Comparison of ENCODE assay signal across 26 cellular contexts in the genomic region with DNA sequence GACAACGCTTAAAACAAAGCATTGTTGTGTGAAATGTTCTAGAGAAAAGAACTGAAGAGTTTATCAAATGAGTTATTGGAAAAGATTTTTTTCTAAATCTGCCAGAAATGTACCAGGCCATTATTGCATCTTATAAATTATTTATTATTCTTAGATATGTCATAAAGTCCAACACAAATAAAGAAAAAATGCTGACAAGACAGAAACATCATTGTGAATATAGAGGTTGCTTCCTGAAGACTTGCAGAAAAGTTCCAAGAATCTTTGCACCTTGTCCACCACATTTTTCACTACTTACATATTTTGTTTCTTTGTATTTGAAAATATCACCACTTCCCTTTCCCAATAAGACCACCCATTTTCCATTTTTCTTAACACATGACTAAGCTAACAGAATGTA.
"Had no signal": no experiment of that assay in that cellular context is flagged by ENCODE, and none has a peak within 500 bp of the region (broad histone marks: within the 10 kb centered on the region; RNA-seq: fewer than 3 reads in every experiment).

No MANE protein-coding gene starts in this region.

- H3K9me3 ChIP-seq: ovary, stomach, thyroid gland, upper lobe of left lung, vagina had no signal

- DNase-seq: naive thymus-derived CD4-positive, alpha-beta T cell; natural killer cell; occipital lobe; ovary; posterior cingulate gyrus; psoas muscle; right cardiac atrium; stimulated activated CD4-positive, alpha-beta T cell treated with anti-CD3 and anti-CD28 coated beads, Interleukin-15, amount 100 ng/mL, for 24 hours; stimulated activated CD4-positive, alpha-beta T cell treated with anti-CD3 and anti-CD28 coated beads, Interleukin-2, amount 100 ng/mL, for 24 hours; stimulated activated CD4-positive, alpha-beta T cell treated with anti-CD3 and anti-CD28 coated beads, Interleukin-2, amount 100 ng/mL, for 48 hours; stimulated activated CD4-positive, alpha-beta T cell treated with anti-CD3 and anti-CD28 coated beads, Interleukin-4, amount 100 ng/mL, for 24 hours; stimulated activated naive B cell treated with anti-CD40 and anti-IgM and Interleukin-4, amounts not matched to agents 10 μg/mL and 1 μg/mL and 100 μg/mL, for 72 hours; stimulated activated naive CD4-positive, alpha-beta T cell treated with Interleukin-2 at 50 U/mL for 16 hours; stomach; thyroid gland; trophoblast cell; upper lobe of left lung had no signal

- H3K36me3 ChIP-seq: neural progenitor cell, ovary, stomach, thoracic aorta, thyroid gland, tibial nerve, upper lobe of left lung, vagina had no signal

- H3K79me2 ChIP-seq: parathyroid adenoma had no signal

- H3K4me1 ChIP-seq: neural progenitor cell, parathyroid adenoma, psoas muscle, stomach, thyroid gland, tibial nerve, upper lobe of left lung, vagina had no signal

- H3K27me3 ChIP-seq: neural progenitor cell, ovary, stomach, thyroid gland, tibial nerve, upper lobe of left lung, vagina had no signal

- H3K9ac ChIP-seq: neural progenitor cell, parathyroid adenoma had no signal

- H2AFZ ChIP-seq: neural progenitor cell, parathyroid adenoma had no signal

- FAIRE-seq: urothelium cell line had no signal

- H3K4me3 ChIP-seq: neural progenitor cell, ovary, psoas muscle, skin epidermis, stomach, thoracic aorta, thyroid gland, tibial nerve, upper lobe of left lung, vagina had no signal

- ATAC-seq: naive thymus-derived CD4-positive, alpha-beta T cell; natural killer cell; psoas muscle; right cardiac atrium; sciatic nerve; stimulated activated effector memory CD8-positive, alpha-beta T cell treated with anti-CD3 and anti-CD28 coated beads, Interleukin-12 subunit alpha, Interleukin-12 subunit beta, amount 100 ng/mL, for 72 hours; stimulated activated naive B cell treated with anti-CD40 and anti-IgM and Interleukin-4, amounts not matched to agents 10 μg/mL and 1 μg/mL and 100 μg/mL, for 72 hours had no signal

- H3K4me2 ChIP-seq: neural progenitor cell had no signal

- H3K27ac ChIP-seq: neural progenitor cell, ovary, parathyroid adenoma, psoas muscle, skin epidermis, stomach, thoracic aorta, thyroid gland, tibial nerve, upper lobe of left lung, vagina had no signal
